ENCODE assay signal across 1 cellular context in the genomic region with DNA sequence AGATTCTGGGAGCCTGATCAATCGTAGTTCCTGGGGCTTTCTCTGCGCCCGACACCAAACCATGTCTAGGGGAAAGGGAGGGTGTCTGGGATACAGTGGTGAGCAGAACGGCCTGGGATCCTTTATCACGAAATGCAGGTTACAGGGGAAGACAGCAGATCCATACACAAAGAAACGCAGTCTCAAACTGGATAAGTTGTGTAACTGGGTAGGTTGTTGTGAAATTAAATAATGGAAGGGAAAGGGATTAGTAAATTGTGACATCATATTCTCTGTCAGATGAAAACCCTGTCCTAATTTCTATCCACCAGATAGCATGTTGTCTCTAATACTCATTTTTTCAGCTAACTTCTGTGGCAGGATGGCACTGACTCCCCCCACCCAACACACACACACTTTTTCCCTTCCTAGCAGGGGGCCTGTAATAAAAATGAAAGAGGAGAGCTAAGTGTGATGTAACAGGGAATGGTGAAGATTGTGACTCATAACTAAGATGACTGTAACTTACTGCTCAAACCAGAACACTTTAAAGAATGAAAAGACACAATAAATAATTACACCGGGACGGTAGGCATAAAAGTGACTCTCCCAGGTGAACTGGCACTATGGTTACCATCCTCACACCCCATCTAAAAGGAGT.
TF ChIP-seq lines count a peak whose summit lies in the region.

No MANE protein-coding gene starts in this region.

TF ChIP-seq in GM23338, 12 proteins besides CTCF, POLR2A, EP300 and RAD21 (continued from another document):
- TF ChIP-seq, protein P1, sequence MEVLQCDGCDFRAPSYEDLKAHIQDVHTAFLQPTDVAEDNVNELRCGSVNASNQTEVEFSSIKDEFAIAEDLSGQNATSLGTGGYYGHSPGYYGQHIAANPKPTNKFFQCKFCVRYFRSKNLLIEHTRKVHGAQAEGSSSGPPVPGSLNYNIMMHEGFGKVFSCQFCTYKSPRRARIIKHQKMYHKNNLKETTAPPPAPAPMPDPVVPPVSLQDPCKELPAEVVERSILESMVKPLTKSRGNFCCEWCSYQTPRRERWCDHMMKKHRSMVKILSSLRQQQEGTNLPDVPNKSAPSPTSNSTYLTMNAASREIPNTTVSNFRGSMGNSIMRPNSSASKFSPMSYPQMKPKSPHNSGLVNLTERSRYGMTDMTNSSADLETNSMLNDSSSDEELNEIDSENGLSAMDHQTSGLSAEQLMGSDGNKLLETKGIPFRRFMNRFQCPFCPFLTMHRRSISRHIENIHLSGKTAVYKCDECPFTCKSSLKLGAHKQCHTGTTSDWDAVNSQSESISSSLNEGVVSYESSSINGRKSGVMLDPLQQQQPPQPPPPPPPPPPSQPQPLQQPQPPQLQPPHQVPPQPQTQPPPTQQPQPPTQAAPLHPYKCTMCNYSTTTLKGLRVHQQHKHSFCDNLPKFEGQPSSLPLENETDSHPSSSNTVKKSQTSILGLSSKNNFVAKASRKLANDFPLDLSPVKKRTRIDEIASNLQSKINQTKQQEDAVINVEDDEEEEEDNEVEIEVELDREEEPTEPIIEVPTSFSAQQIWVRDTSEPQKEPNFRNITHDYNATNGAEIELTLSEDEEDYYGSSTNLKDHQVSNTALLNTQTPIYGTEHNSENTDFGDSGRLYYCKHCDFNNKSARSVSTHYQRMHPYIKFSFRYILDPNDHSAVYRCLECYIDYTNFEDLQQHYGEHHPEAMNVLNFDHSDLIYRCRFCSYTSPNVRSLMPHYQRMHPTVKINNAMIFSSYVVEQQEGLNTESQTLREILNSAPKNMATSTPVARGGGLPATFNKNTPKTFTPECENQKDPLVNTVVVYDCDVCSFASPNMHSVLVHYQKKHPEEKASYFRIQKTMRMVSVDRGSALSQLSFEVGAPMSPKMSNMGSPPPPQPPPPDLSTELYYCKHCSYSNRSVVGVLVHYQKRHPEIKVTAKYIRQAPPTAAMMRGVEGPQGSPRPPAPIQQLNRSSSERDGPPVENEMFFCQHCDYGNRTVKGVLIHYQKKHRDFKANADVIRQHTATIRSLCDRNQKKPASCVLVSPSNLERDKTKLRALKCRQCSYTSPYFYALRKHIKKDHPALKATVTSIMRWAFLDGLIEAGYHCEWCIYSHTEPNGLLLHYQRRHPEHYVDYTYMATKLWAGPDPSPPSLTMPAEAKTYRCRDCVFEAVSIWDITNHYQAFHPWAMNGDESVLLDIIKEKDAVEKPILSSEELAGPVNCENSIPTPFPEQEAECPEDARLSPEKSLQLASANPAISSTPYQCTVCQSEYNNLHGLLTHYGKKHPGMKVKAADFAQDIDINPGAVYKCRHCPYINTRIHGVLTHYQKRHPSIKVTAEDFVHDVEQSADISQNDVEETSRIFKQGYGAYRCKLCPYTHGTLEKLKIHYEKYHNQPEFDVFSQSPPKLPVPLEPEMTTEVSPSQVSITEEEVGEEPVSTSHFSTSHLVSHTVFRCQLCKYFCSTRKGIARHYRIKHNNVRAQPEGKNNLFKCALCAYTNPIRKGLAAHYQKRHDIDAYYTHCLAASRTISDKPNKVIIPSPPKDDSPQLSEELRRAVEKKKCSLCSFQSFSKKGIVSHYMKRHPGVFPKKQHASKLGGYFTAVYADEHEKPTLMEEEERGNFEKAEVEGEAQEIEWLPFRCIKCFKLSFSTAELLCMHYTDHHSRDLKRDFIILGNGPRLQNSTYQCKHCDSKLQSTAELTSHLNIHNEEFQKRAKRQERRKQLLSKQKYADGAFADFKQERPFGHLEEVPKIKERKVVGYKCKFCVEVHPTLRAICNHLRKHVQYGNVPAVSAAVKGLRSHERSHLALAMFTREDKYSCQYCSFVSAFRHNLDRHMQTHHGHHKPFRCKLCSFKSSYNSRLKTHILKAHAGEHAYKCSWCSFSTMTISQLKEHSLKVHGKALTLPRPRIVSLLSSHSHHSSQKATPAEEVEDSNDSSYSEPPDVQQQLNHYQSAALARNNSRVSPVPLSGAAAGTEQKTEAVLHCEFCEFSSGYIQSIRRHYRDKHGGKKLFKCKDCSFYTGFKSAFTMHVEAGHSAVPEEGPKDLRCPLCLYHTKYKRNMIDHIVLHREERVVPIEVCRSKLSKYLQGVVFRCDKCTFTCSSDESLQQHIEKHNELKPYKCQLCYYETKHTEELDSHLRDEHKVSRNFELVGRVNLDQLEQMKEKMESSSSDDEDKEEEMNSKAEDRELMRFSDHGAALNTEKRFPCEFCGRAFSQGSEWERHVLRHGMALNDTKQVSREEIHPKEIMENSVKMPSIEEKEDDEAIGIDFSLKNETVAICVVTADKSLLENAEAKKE (CRISPR knock-in tag; IDR thresholded peaks at IDR 0.05), result no peak
- TF ChIP-seq EZH2phosphoT487 (IDR thresholded peaks at IDR 0.05; ENCODE audit: unreplicated experiment) (no peak), STAT1 (IDR thresholded peaks at IDR 0.05; ENCODE audit: unreplicated experiment) (no peak), ZNF114 (CRISPR knock-in tag; IDR thresholded peaks at IDR 0.05) (no peak), CREB1 (CRISPR knock-in tag; IDR thresholded peaks at IDR 0.05; ENCODE audit: low read depth) (no peak), EZH2 (IDR thresholded peaks at IDR 0.05; ENCODE audit: low read depth, unreplicated experiment) (no peak), POLR2AphosphoS5 (IDR thresholded peaks at IDR 0.05; ENCODE audit: low read depth) (no peak), NANOG (IDR thresholded peaks at IDR 0.05; ENCODE audit: borderline replicate concordance) (no peak)
- TF ChIP-seq, protein P2, sequence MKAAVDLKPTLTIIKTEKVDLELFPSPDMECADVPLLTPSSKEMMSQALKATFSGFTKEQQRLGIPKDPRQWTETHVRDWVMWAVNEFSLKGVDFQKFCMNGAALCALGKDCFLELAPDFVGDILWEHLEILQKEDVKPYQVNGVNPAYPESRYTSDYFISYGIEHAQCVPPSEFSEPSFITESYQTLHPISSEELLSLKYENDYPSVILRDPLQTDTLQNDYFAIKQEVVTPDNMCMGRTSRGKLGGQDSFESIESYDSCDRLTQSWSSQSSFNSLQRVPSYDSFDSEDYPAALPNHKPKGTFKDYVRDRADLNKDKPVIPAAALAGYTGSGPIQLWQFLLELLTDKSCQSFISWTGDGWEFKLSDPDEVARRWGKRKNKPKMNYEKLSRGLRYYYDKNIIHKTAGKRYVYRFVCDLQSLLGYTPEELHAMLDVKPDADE (IDR thresholded peaks at IDR 0.05), result no peak
